1 cellular context compared by ENCODE assay signal in the genomic region with DNA sequence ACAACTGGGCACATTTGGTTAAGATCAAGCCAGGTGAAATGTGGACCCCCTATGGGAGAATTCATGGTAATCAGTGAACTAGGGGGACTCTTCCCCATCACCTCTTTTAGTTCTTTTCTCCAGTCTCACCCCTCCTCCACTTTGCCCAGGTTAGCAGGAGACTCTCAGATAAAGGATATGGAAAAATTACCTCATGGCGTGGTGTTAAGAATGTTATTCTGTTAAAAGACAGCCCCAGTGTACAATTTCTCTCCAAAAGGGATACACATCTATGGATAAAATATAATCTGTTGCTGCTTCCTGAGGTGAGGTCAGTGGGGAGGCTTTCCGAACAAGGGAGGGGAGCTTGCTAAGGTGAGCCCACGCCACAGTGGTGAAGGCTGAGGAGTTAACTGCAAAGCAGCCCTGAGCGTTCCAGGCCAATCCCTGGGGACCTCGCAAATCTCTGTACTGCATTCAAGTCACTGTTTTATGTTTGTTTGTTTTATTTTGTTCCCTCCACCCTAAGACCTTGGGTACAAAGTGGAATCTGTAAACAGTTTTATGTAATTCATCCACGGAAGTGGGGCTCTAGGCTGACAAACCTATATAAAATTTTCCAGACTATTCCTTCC.
TF ChIP-seq lines count a peak whose summit lies in the region.

No MANE protein-coding gene starts in this region.

TF ChIP-seq in GM23338, 12 proteins besides CTCF, POLR2A, EP300 and RAD21 (continued from another document):
- TF ChIP-seq ZNF462 (CRISPR knock-in tag; IDR thresholded peaks at IDR 0.05): no peak
- no peak for TF ChIP-seq JUNB (IDR thresholded peaks at IDR 0.05; ENCODE audit: unreplicated experiment)
- no peak for TF ChIP-seq ZNF114 (CRISPR knock-in tag; IDR thresholded peaks at IDR 0.05)
- TF ChIP-seq ETS1 (IDR thresholded peaks at IDR 0.05): no peak
- no peak for TF ChIP-seq ZNF331 (CRISPR knock-in tag; IDR thresholded peaks at IDR 0.05; ENCODE audit: low read depth)
- no peak for TF ChIP-seq EZH2 (IDR thresholded peaks at IDR 0.05; ENCODE audit: low read depth, unreplicated experiment)
- no peak for TF ChIP-seq CREB1 (CRISPR knock-in tag; IDR thresholded peaks at IDR 0.05; ENCODE audit: low read depth)
